9 cellular contexts compared by ENCODE assay signal in the genomic region with DNA sequence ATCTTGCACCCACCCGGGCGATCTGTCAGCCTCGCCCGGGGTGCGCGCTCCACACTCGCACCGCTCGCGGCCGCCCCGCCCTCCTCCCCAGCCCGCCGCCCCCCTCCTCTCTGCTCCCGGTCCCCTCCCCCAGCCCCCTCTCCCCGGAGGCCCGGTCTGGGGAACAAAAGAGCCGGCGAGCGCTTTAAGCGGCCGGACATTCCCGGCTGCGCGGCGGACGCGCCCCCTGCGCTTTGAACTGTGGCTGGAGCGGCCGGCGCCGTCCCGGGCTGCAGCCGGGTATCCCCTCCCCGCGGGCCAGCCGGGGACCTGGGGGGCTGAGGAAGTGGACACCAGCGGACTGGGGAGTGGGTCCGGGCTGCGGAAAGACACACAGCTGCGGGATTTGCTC. TPM values are rescaled to one million over a fixed set of nuclear protein-coding genes. Genes with fewer than 3 reads are reported as not detected.
A peak's percentile ranks its signal among the peaks of the same experiment; 100 is the strongest.
DNase-seq lines count a peak whose midpoint lies in the region; ATAC-seq and TF ChIP-seq lines count a peak whose summit lies in the region.
"Had no signal": no experiment of that assay in that cellular context is flagged by ENCODE, and none has a peak within 500 bp of the region (broad histone marks: within the 10 kb centered on the region; RNA-seq: fewer than 3 reads in every experiment).

A gene (minus strand): TSS at position 27 of the 391 bp plus-strand sequence. CDS start 214 bp downstream, outside the sequence.

- no peak for TF ChIP-seq CTCF in HFF-Myc (IDR thresholded peaks at IDR 0.05; ENCODE audit: low read depth, low read length, missing control alignments)

- H3K4me1 Mint-ChIP-seq in activated T-helper 2 cell treated with anti-CD3 and anti-CD28 coated beads, Interferon-gamma antibody, Interleukin-2, Interleukin-4, amounts not matched to agents 10 μg/mL and 5 μg/mL and 100 μg/mL, durations not matched to agents 14 hours and 24 hours and 36 hours (ENCODE audit: low read depth): peaks cover 4% of the 10 kb centered on the region

- H3K27me3 Mint-ChIP-seq in activated T-helper 2 cell treated with anti-CD3 and anti-CD28 coated beads, Interferon-gamma antibody, Interleukin-2, Interleukin-4, amounts not matched to agents 10 μg/mL and 5 μg/mL and 100 μg/mL, durations not matched to agents 14 hours and 24 hours and 36 hours (ENCODE audit: low read depth): peaks cover 76% of the 10 kb centered on the region

- peak within 1 kb of the TSS; percentile 30 for H3K4me3 Mint-ChIP-seq in activated T-helper 2 cell treated with anti-CD3 and anti-CD28 coated beads, Interferon-gamma antibody, Interleukin-2, Interleukin-4, amounts not matched to agents 10 μg/mL and 5 μg/mL and 100 μg/mL, durations not matched to agents 14 hours and 24 hours and 36 hours (ENCODE audit: low read depth)

- H3K9me3 Mint-ChIP-seq in activated T-helper 2 cell treated with anti-CD3 and anti-CD28 coated beads, Interferon-gamma antibody, Interleukin-2, Interleukin-4, amounts not matched to agents 10 μg/mL and 5 μg/mL and 100 μg/mL, durations not matched to agents 14 hours and 24 hours and 36 hours: no peaks in the 10 kb centered on the region

- H3K4me3 ChIP-seq in HFF-Myc (replicated peaks; ENCODE audit: low read depth, low read length) (peak within 1 kb of the TSS; percentile 44), iPS-11a (ENCODE audit: low read depth, low read length) (peak within 1 kb of the TSS; percentile 83), skin epidermis (peak within 1 kb of the TSS; percentile 32 to 53 (median 42))

- no peak for ATAC-seq in HG02870 (IDR thresholded peaks at IDR 0.05; ENCODE audit: unreplicated experiment)

- H3K27ac Mint-ChIP-seq in activated T-helper 2 cell treated with anti-CD3 and anti-CD28 coated beads, Interferon-gamma antibody, Interleukin-2, Interleukin-4, amounts not matched to agents 10 μg/mL and 5 μg/mL and 100 μg/mL, durations not matched to agents 14 hours and 24 hours and 36 hours: no peak within 1 kb of the TSS

- no peak within 1 kb of the TSS for H3K27ac ChIP-seq in skin epidermis

- no peak for DNase-seq in HFF-Myc (ENCODE audit: extremely low read depth, low read depth)
- DNase-seq in activated T-helper 2 cell treated with anti-CD3 and anti-CD28 coated beads, Interferon-gamma antibody, Interleukin-2, Interleukin-4, amounts not matched to agents 10 μg/mL and 5 μg/mL and 100 μg/mL, durations not matched to agents 14 hours and 24 hours and 36 hours (ENCODE audit: low spot score): no peak
- no peak for DNase-seq in foreskin melanocyte
- DNase-seq in cerebellar nuclear complex (lab: John Stamatoyannopoulos, UW): no peak
- DNase-seq in kidney glomerular epithelial cell (lab: John Stamatoyannopoulos, UW): no peak
- DNase-seq: left cardiac atrium had no signal

- H3K36me3 Mint-ChIP-seq in activated T-helper 2 cell treated with anti-CD3 and anti-CD28 coated beads, Interferon-gamma antibody, Interleukin-2, Interleukin-4, amounts not matched to agents 10 μg/mL and 5 μg/mL and 100 μg/mL, durations not matched to agents 14 hours and 24 hours and 36 hours (ENCODE audit: low read depth): no peaks in the 10 kb centered on the region

- intact Hi-C loops in activated T-helper 2 cell treated with anti-CD3 and anti-CD28 coated beads, Interferon-gamma antibody, Interleukin-2, Interleukin-4, amounts not matched to agents 10 μg/mL and 5 μg/mL and 100 μg/mL, durations not matched to agents 14 hours and 24 hours and 36 hours (cut with micrococcal nuclease): no loop called here

RNA-seq across cellular contexts. Expression of the gene that starts here (rescaled TPM):
- not detected in 2 replicates for total RNA-seq in activated T-helper 2 cell treated with anti-CD3 and anti-CD28 coated beads, Interferon-gamma antibody, Interleukin-2, Interleukin-4, amounts not matched to agents 10 μg/mL and 5 μg/mL and 100 μg/mL, durations not matched to agents 14 hours and 24 hours and 36 hours
